9 cellular contexts compared by ENCODE assay signal in the genomic region with DNA sequence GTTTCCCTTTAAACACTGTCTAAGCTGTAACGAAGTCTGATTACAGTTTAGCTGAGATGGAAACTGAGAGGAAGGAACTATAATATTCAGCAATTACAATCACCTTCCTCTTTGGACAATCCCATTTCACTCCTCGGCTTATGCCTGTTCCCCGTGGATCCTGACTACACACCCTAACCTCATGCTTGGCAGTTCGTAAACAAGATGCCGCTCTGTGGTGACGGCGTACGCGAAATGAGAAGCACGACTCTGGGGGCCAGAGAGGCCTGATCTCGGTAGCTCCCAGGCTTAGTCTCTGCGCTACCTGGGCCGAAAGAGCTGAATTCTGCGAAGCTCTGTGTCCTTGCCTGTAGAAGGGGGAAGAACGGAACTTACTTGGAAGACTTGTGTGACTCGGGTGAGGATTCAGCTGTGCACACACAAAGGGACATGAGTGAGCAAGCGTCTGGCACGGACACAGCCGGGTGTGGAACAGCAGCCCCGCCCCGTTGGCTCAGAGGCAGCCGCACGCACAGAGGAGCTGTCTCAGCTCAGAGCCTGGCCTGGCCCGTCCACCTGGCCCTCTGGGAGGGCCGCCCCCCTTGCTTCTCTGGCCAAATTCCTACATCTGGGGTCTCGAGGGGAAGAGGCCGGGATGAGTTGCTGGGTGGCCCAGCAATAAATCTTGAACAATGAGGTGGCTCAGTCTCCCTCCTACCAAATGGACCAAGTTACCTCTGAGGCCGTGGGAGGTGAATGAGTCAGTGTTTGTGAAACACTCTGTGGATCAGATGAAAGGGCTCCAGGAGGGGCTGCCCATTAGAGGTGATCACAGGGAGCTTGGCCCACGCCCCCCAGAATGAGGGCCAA.
DNase-seq lines count a peak whose midpoint lies in the region; ATAC-seq lines count a peak whose summit lies in the region.
"Had no signal": no experiment of that assay in that cellular context is flagged by ENCODE, and none has a peak within 500 bp of the region (broad histone marks: within the 10 kb centered on the region; RNA-seq: fewer than 3 reads in every experiment).

No MANE protein-coding gene starts in this region.

- H3K27me3 Mint-ChIP-seq in activated CD4-positive, alpha-beta T cell treated with anti-CD3 and anti-CD28 coated beads, Interleukin-2, amount 10 ng/mL, durations not matched to agents 7 days and 5 days = no peaks in the 10 kb centered on the region
- H3K27me3 Mint-ChIP-seq in activated naive CD8-positive, alpha-beta T cell treated with anti-CD3 and anti-CD28 coated beads for 36 hours = no peaks in the 10 kb centered on the region
- no peaks in the 10 kb centered on the region for H3K27me3 Mint-ChIP-seq in stimulated activated naive CD8-positive, alpha-beta T cell treated with anti-CD3 and anti-CD28 coated beads, Interleukin-15, amount 100 ng/mL, for 72 hours

- peaks cover 2% of the 10 kb centered on the region for H3K9me3 Mint-ChIP-seq in activated CD4-positive, alpha-beta T cell treated with anti-CD3 and anti-CD28 coated beads, Interleukin-2, amount 10 ng/mL, durations not matched to agents 7 days and 5 days
- H3K9me3 Mint-ChIP-seq in activated naive CD8-positive, alpha-beta T cell treated with anti-CD3 and anti-CD28 coated beads for 36 hours = no peaks in the 10 kb centered on the region
- no peaks in the 10 kb centered on the region for H3K9me3 Mint-ChIP-seq in stimulated activated naive CD8-positive, alpha-beta T cell treated with anti-CD3 and anti-CD28 coated beads, Interleukin-15, amount 100 ng/mL, for 72 hours

- H3K36me3 Mint-ChIP-seq in activated CD4-positive, alpha-beta T cell treated with anti-CD3 and anti-CD28 coated beads, Interleukin-2, amount 10 ng/mL, durations not matched to agents 7 days and 5 days (ENCODE audit: low read depth) = no peaks in the 10 kb centered on the region
- H3K36me3 Mint-ChIP-seq in activated naive CD8-positive, alpha-beta T cell treated with anti-CD3 and anti-CD28 coated beads for 36 hours = no peaks in the 10 kb centered on the region

- DNase-seq in activated CD4-positive, alpha-beta T cell treated with anti-CD3 and anti-CD28 coated beads for 48 hours = peak; percentile 46
- DNase-seq in activated CD4-positive, alpha-beta T cell treated with anti-CD3 and anti-CD28 coated beads, Interleukin-2, amount 10 ng/mL, durations not matched to agents 7 days and 5 days = no peak
- DNase-seq in activated naive CD8-positive, alpha-beta T cell treated with anti-CD3 and anti-CD28 coated beads for 36 hours = no peak
- peak; percentile 26 for DNase-seq in kidney tubule cell (ENCODE audit: low spot score)
- DNase-seq in stimulated activated naive CD8-positive, alpha-beta T cell treated with anti-CD3 and anti-CD28 coated beads, Interleukin-15, amount 100 ng/mL, for 72 hours = no peak
- no peak for DNase-seq in germinal center (ENCODE audit: low spot score)
- DNase-seq in COR-L47 (lab: John Stamatoyannopoulos, UW) = no peak
- DNase-seq: central memory CD4-positive, alpha-beta T cell had no signal

- CTCF ChIA-PET in activated CD4-positive, alpha-beta T cell treated with anti-CD3 and anti-CD28 coated beads, Interleukin-2, amount 10 ng/mL, durations not matched to agents 7 days and 5 days (lab: Charles Lee) = no interaction called here

- H3K4me3 Mint-ChIP-seq in activated CD4-positive, alpha-beta T cell treated with anti-CD3 and anti-CD28 coated beads, Interleukin-2, amount 10 ng/mL, durations not matched to agents 7 days and 5 days = no peak overlapping the region
- H3K4me3 Mint-ChIP-seq in activated naive CD8-positive, alpha-beta T cell treated with anti-CD3 and anti-CD28 coated beads for 36 hours = peak overlapping the region; percentile 42
- H3K4me3 Mint-ChIP-seq in stimulated activated naive CD8-positive, alpha-beta T cell treated with anti-CD3 and anti-CD28 coated beads, Interleukin-15, amount 100 ng/mL, for 72 hours = peak overlapping the region; percentile 44 to 61

- H3K4me1 Mint-ChIP-seq in activated CD4-positive, alpha-beta T cell treated with anti-CD3 and anti-CD28 coated beads, Interleukin-2, amount 10 ng/mL, durations not matched to agents 7 days and 5 days = no peaks in the 10 kb centered on the region
- peaks cover 7% of the 10 kb centered on the region for H3K4me1 Mint-ChIP-seq in activated naive CD8-positive, alpha-beta T cell treated with anti-CD3 and anti-CD28 coated beads for 36 hours
- H3K4me1 Mint-ChIP-seq in stimulated activated naive CD8-positive, alpha-beta T cell treated with anti-CD3 and anti-CD28 coated beads, Interleukin-15, amount 100 ng/mL, for 72 hours = peaks cover 15% of the 10 kb centered on the region

- peak; percentile 47 for ATAC-seq in stimulated activated naive CD8-positive, alpha-beta T cell treated with anti-CD3 and anti-CD28 coated beads, Interleukin-15, amount 100 ng/mL, for 72 hours
- no peak for ATAC-seq in HG03571 (IDR thresholded peaks at IDR 0.05; ENCODE audit: unreplicated experiment)

- POLR2A ChIA-PET in activated CD4-positive, alpha-beta T cell treated with anti-CD3 and anti-CD28 coated beads, Interleukin-2, amount 10 ng/mL, durations not matched to agents 7 days and 5 days (lab: Charles Lee) = no interaction called here

- H3K27ac Mint-ChIP-seq in activated CD4-positive, alpha-beta T cell treated with anti-CD3 and anti-CD28 coated beads, Interleukin-2, amount 10 ng/mL, durations not matched to agents 7 days and 5 days = no peak overlapping the region
- no peak overlapping the region for H3K27ac Mint-ChIP-seq in activated naive CD8-positive, alpha-beta T cell treated with anti-CD3 and anti-CD28 coated beads for 36 hours
- H3K27ac Mint-ChIP-seq in stimulated activated naive CD8-positive, alpha-beta T cell treated with anti-CD3 and anti-CD28 coated beads, Interleukin-15, amount 100 ng/mL, for 72 hours = peak overlapping the region in 1 of 2 donors; percentile 87

Comparison
In these comparisons a context has a peak if more than half of its experiments do, and no peak if none do; other contexts are left out.
1. DNase-seq: peak in activated CD4-positive, alpha-beta T cell treated with anti-CD3 and anti-CD28 coated beads for 48 hours (single experiment) and kidney tubule cell (single experiment); none in activated CD4-positive, alpha-beta T cell treated with anti-CD3 and anti-CD28 coated beads, Interleukin-2, amount 10 ng/mL, durations not matched to agents 7 days and 5 days (single experiment), activated naive CD8-positive, alpha-beta T cell treated with anti-CD3 and anti-CD28 coated beads for 36 hours (single experiment), stimulated activated naive CD8-positive, alpha-beta T cell treated with anti-CD3 and anti-CD28 coated beads, Interleukin-15, amount 100 ng/mL, for 72 hours (0 of 2), germinal center (single experiment) and COR-L47 (single experiment).